ENCODE assay signal across 1 cellular context in the genomic region with DNA sequence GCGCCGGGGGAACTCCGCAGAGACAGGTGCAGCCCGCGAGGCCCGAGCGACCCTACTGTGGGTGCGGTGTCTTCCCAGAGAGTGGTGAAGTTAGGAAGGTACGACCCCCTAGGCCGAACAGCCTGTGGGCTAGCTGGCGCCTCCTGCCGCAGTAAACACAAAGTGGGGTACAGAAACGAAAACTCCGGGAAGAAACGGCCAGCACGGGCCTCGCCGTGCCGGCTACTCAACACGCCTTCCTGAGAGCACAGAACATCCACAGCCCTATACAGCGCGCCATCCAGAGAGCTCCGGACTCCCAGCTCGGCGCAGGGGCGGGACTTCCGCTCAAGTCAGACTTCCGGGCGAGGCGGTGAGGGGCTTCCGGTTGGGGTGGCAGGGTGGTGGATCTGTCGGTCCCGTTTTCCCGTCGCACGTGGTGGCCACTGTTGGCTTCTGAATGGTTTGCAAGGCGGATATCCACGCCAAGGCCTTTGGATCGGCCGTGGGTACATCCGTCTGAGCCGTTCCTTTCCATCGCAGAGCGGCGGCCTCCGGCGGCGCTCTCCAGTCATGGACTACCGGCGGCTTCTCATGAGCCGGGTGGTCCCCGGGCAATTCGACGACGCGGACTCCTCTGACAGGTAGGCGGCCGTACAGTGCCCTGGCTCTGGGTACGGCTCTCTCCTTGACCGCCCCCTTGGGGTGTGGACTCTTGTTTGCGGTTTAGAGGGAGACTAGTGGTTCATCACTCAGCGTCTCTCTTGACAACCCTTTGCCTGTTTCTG.
TF ChIP-seq lines count a peak whose summit lies in the region.

Gene CAGE1 (minus strand): TSS at position 292 of the 767 bp plus-strand sequence. CDS start 2,569 bp downstream, outside the sequence.
Gene RIOK1 (plus strand): TSS at position 358 of the 767 bp plus-strand sequence. CDS start 195 bp downstream, at position 553.

TF ChIP-seq in HepG2, 621 proteins besides CTCF, POLR2A, EP300 and RAD21 (continued from another document and continues in another):
- TF ChIP-seq, protein P1, sequence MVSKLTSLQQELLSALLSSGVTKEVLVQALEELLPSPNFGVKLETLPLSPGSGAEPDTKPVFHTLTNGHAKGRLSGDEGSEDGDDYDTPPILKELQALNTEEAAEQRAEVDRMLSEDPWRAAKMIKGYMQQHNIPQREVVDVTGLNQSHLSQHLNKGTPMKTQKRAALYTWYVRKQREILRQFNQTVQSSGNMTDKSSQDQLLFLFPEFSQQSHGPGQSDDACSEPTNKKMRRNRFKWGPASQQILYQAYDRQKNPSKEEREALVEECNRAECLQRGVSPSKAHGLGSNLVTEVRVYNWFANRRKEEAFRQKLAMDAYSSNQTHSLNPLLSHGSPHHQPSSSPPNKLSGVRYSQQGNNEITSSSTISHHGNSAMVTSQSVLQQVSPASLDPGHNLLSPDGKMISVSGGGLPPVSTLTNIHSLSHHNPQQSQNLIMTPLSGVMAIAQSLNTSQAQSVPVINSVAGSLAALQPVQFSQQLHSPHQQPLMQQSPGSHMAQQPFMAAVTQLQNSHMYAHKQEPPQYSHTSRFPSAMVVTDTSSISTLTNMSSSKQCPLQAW (CRISPR knock-in tag; IDR thresholded peaks at IDR 0.05) = peak; percentile 96
- TF ChIP-seq PLSCR1 (CRISPR knock-in tag; IDR thresholded peaks at IDR 0.05; ENCODE audit: borderline replicate concordance) (peak; percentile 78), MYNN (CRISPR knock-in tag; IDR thresholded peaks at IDR 0.05; ENCODE audit: low read depth) (0 out of 2 replicates have a peak, but pooled peaks have one; percentile 36), ZNF605 (CRISPR knock-in tag; IDR thresholded peaks at IDR 0.05) (peak; percentile 99), ZSCAN21 (CRISPR knock-in tag; IDR thresholded peaks at IDR 0.05; ENCODE audit: borderline replicate concordance) (peak; percentile 97), ASH2L (IDR thresholded peaks at IDR 0.05; ENCODE audit: insufficient read length, low read depth, low read length) (peak; percentile 97), MXD1 (CRISPR knock-in tag; IDR thresholded peaks at IDR 0.05) (peak; percentile 98; the same call in 1 of the 2 replicates), ZNF253 (CRISPR knock-in tag; IDR thresholded peaks at IDR 0.05; ENCODE audit: borderline replicate concordance) (peak; percentile 93; the same call in 1 of the 2 replicates), ZNF782 (CRISPR knock-in tag; IDR thresholded peaks at IDR 0.05; ENCODE audit: borderline replicate concordance) (peak; percentile 98; the same call in 1 of the 2 replicates), ZNF34 (CRISPR knock-in tag; IDR thresholded peaks at IDR 0.05; ENCODE audit: borderline replicate concordance) (peak; percentile 91; the same call in 1 of the 2 replicates), SP5 (CRISPR knock-in tag; IDR thresholded peaks at IDR 0.05; ENCODE audit: borderline replicate concordance, low read depth) (peak; percentile 53; the same call in 1 of the 2 replicates), ZSCAN5A (CRISPR knock-in tag; IDR thresholded peaks at IDR 0.05; ENCODE audit: borderline replicate concordance) (peak; percentile 90), TOPORS (CRISPR knock-in tag; IDR thresholded peaks at IDR 0.05) (peak; percentile 93; the same call in 1 of the 2 replicates), ZBTB21 (CRISPR knock-in tag; IDR thresholded peaks at IDR 0.05) (no peak), ZSCAN31 (CRISPR knock-in tag; IDR thresholded peaks at IDR 0.05; ENCODE audit: low read depth) (peak; percentile 98), POLR2AphosphoS2 (IDR thresholded peaks at IDR 0.05; ENCODE audit: low read depth, low read length) (no peak), ZNF891 (CRISPR knock-in tag; IDR thresholded peaks at IDR 0.05) (0 out of 2 replicates have a peak, but pooled peaks have one; percentile 48), ATF7-NPFF (CRISPR knock-in tag; IDR thresholded peaks at IDR 0.05; ENCODE audit: low read depth) (peak; percentile 88), KDM3A (CRISPR knock-in tag; IDR thresholded peaks at IDR 0.05; ENCODE audit: low read depth) (peak; percentile 59; the same call in 1 of the 2 replicates), ARID2 (CRISPR knock-in tag; IDR thresholded peaks at IDR 0.05; ENCODE audit: borderline replicate concordance) (peak; percentile 97), HOMEZ (CRISPR knock-in tag; IDR thresholded peaks at IDR 0.05; ENCODE audit: low read depth) (peak; percentile 84), ZNF296 (CRISPR knock-in tag; conservative IDR thresholded peaks at IDR 0.05) (peak; percentile 79), TCF12 (IDR thresholded peaks at IDR 0.05) (no peak), TCF12 (CRISPR knock-in tag; IDR thresholded peaks at IDR 0.05) (peak; percentile 88), TCF7L2 (IDR thresholded peaks at IDR 0.05; ENCODE audit: low read depth, low read length) (no peak), NR2F2 (IDR thresholded peaks at IDR 0.05; ENCODE audit: borderline replicate concordance, low read depth) (peak; percentile 57; the same call in 1 of the 2 replicates), NR2F6 (IDR thresholded peaks at IDR 0.05) (no peak), NR2F6 (CRISPR knock-in tag; IDR thresholded peaks at IDR 0.05) (peak; percentile 27; the same call in 1 of the 2 replicates), ZNF552 (CRISPR knock-in tag; IDR thresholded peaks at IDR 0.05; ENCODE audit: borderline replicate concordance) (peak; percentile 97), ZNF501 (CRISPR knock-in tag; IDR thresholded peaks at IDR 0.05) (peak; percentile 99), ZSCAN9 (CRISPR knock-in tag; IDR thresholded peaks at IDR 0.05; ENCODE audit: borderline replicate concordance) (no peak), ZBTB2 (CRISPR knock-in tag; IDR thresholded peaks at IDR 0.05; ENCODE audit: low read depth) (peak; percentile 89), ZNF251 (CRISPR knock-in tag; IDR thresholded peaks at IDR 0.05) (0 out of 2 replicates have a peak, but pooled peaks have one; percentile 41), ZNF788 (CRISPR knock-in tag; IDR thresholded peaks at IDR 0.05; ENCODE audit: borderline replicate concordance) (peak; percentile 95; the same call in 1 of the 2 replicates), ZNF768 (CRISPR knock-in tag; IDR thresholded peaks at IDR 0.05) (peak; percentile 73), AGO1 (IDR thresholded peaks at IDR 0.05; ENCODE audit: low read depth, low read length, poor library complexity, severe bottlenecking) (peak; percentile 76)
- TF ChIP-seq, protein P2, sequence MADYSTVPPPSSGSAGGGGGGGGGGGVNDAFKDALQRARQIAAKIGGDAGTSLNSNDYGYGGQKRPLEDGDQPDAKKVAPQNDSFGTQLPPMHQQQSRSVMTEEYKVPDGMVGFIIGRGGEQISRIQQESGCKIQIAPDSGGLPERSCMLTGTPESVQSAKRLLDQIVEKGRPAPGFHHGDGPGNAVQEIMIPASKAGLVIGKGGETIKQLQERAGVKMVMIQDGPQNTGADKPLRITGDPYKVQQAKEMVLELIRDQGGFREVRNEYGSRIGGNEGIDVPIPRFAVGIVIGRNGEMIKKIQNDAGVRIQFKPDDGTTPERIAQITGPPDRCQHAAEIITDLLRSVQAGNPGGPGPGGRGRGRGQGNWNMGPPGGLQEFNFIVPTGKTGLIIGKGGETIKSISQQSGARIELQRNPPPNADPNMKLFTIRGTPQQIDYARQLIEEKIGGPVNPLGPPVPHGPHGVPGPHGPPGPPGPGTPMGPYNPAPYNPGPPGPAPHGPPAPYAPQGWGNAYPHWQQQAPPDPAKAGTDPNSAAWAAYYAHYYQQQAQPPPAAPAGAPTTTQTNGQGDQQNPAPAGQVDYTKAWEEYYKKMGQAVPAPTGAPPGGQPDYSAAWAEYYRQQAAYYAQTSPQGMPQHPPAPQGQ (CRISPR knock-in tag; IDR thresholded peaks at IDR 0.05; ENCODE audit: borderline replicate concordance) = no peak
- TF ChIP-seq, protein P3, sequence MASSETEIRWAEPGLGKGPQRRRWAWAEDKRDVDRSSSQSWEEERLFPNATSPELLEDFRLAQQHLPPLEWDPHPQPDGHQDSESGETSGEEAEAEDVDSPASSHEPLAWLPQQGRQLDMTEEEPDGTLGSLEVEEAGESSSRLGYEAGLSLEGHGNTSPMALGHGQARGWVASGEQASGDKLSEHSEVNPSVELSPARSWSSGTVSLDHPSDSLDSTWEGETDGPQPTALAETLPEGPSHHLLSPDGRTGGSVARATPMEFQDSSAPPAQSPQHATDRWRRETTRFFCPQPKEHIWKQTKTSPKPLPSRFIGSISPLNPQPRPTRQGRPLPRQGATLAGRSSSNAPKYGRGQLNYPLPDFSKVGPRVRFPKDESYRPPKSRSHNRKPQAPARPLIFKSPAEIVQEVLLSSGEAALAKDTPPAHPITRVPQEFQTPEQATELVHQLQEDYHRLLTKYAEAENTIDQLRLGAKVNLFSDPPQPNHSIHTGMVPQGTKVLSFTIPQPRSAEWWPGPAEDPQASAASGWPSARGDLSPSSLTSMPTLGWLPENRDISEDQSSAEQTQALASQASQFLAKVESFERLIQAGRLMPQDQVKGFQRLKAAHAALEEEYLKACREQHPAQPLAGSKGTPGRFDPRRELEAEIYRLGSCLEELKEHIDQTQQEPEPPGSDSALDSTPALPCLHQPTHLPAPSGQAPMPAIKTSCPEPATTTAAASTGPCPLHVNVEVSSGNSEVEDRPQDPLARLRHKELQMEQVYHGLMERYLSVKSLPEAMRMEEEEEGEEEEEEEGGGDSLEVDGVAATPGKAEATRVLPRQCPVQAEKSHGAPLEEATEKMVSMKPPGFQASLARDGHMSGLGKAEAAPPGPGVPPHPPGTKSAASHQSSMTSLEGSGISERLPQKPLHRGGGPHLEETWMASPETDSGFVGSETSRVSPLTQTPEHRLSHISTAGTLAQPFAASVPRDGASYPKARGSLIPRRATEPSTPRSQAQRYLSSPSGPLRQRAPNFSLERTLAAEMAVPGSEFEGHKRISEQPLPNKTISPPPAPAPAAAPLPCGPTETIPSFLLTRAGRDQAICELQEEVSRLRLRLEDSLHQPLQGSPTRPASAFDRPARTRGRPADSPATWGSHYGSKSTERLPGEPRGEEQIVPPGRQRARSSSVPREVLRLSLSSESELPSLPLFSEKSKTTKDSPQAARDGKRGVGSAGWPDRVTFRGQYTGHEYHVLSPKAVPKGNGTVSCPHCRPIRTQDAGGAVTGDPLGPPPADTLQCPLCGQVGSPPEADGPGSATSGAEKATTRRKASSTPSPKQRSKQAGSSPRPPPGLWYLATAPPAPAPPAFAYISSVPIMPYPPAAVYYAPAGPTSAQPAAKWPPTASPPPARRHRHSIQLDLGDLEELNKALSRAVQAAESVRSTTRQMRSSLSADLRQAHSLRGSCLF (CRISPR knock-in tag; IDR thresholded peaks at IDR 0.05; ENCODE audit: borderline replicate concordance) = no peak
- TF ChIP-seq, protein P4, sequence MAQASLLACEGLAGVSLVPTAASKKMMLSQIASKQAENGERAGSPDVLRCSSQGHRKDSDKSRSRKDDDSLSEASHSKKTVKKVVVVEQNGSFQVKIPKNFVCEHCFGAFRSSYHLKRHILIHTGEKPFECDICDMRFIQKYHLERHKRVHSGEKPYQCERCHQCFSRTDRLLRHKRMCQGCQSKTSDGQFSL (CRISPR knock-in tag; IDR thresholded peaks at IDR 0.05) = 0 out of 2 replicates have a peak, but pooled peaks have one; percentile 52
- TF ChIP-seq, protein P5, sequence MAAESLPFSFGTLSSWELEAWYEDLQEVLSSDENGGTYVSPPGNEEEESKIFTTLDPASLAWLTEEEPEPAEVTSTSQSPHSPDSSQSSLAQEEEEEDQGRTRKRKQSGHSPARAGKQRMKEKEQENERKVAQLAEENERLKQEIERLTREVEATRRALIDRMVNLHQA (CRISPR knock-in tag; IDR thresholded peaks at IDR 0.05) = no peak
- TF ChIP-seq, protein P6, sequence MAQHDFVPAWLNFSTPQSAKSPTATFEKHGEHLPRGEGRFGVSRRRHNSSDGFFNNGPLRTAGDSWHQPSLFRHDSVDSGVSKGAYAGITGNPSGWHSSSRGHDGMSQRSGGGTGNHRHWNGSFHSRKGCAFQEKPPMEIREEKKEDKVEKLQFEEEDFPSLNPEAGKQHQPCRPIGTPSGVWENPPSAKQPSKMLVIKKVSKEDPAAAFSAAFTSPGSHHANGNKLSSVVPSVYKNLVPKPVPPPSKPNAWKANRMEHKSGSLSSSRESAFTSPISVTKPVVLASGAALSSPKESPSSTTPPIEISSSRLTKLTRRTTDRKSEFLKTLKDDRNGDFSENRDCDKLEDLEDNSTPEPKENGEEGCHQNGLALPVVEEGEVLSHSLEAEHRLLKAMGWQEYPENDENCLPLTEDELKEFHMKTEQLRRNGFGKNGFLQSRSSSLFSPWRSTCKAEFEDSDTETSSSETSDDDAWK (CRISPR knock-in tag; IDR thresholded peaks at IDR 0.05) = no peak
